16 cellular contexts compared by ENCODE assay signal in the genomic region with DNA sequence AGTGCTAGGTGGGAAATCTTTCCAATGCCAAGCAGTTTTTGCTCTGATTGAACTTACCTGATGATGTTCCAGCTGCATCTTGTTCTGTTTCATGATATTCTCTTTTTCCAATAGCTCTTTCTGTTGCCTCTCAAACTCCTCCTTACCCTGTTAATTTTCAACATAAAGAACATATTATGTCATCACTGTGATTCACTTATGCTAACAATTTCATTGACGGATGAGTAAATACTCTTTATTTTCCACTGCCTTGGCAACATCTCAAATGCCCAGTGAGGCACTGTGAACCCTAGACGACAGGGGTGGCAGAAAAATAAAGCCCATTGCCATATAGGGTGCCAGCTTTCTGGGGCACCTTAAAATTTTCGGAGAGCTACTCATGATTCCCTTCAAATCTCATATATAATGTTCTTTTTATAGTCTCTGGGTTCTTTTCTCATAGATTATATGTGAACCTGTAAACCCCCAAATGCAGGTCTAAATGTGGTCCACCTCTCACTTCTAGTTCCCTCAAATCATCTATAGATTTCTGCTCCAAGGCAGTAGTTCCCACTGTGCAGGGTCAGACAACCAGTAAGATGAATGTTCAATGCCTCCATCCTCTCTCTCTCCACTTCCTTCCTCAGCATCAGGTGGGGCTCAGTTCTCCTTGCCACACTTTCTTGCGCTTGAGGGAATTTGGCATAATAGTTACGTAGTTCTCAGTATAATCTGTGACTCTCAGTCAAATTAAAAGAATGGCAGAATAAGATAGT. TPM values are rescaled to one million over a fixed set of nuclear protein-coding genes. Genes with fewer than 3 reads are reported as not detected.
DNase-seq lines count a peak whose midpoint lies in the region; ATAC-seq and FAIRE-seq lines count a peak whose summit lies in the region.
"Had no signal": no experiment of that assay in that cellular context is flagged by ENCODE, and none has a peak within 500 bp of the region (broad histone marks: within the 10 kb centered on the region; RNA-seq: fewer than 3 reads in every experiment).

No MANE protein-coding gene starts in this region.

- no peaks in the 10 kb centered on the region for H3K9me3 Mint-ChIP-seq in activated T-helper 1 cell treated with anti-CD3 and anti-CD28 coated beads, Interleukin-12 subunit alpha, Interleukin-12 subunit beta, Interleukin-2, Interleukin-4 antibody, amounts not matched to agents 30 ng/mL and 10 ng/mL and 1 ng/mL, durations not matched to agents 14 hours and 24 hours and 36 hours
- H3K9me3 Mint-ChIP-seq in stimulated activated effector memory CD8-positive, alpha-beta T cell treated with anti-CD3 and anti-CD28 coated beads, Interleukin-12 subunit alpha, Interleukin-12 subunit beta, amount 100 ng/mL, for 72 hours, result no peaks in the 10 kb centered on the region
- H3K9me3 Mint-ChIP-seq: activated naive CD4-positive, alpha-beta T cell treated with anti-CD3 and anti-CD28 coated beads, Interleukin-2, amount 50 U/mL, for 72 hours had no signal

- no peak overlapping the region for H3K4me3 Mint-ChIP-seq in activated T-helper 1 cell treated with anti-CD3 and anti-CD28 coated beads, Interleukin-12 subunit alpha, Interleukin-12 subunit beta, Interleukin-2, Interleukin-4 antibody, amounts not matched to agents 30 ng/mL and 10 ng/mL and 1 ng/mL, durations not matched to agents 14 hours and 24 hours and 36 hours
- H3K4me3 Mint-ChIP-seq in stimulated activated effector memory CD8-positive, alpha-beta T cell treated with anti-CD3 and anti-CD28 coated beads, Interleukin-12 subunit alpha, Interleukin-12 subunit beta, amount 100 ng/mL, for 72 hours, result no peak overlapping the region

- H3K27me3 Mint-ChIP-seq in activated T-helper 1 cell treated with anti-CD3 and anti-CD28 coated beads, Interleukin-12 subunit alpha, Interleukin-12 subunit beta, Interleukin-2, Interleukin-4 antibody, amounts not matched to agents 30 ng/mL and 10 ng/mL and 1 ng/mL, durations not matched to agents 14 hours and 24 hours and 36 hours (ENCODE audit: insufficient read depth), result no peaks in the 10 kb centered on the region

- ATAC-seq in stimulated activated effector memory CD8-positive, alpha-beta T cell treated with anti-CD3 and anti-CD28 coated beads, Interleukin-12 subunit alpha, Interleukin-12 subunit beta, amount 100 ng/mL, for 72 hours, result no peak
- ATAC-seq in GM18861 (IDR thresholded peaks at IDR 0.05; ENCODE audit: unreplicated experiment), result no peak
- ATAC-seq: activated naive CD4-positive, alpha-beta T cell treated with anti-CD3 and anti-CD28 coated beads, Interleukin-2, amount 50 U/mL, for 72 hours had no signal

- peaks cover 76% of the 10 kb centered on the region for H3K36me3 Mint-ChIP-seq in activated T-helper 1 cell treated with anti-CD3 and anti-CD28 coated beads, Interleukin-12 subunit alpha, Interleukin-12 subunit beta, Interleukin-2, Interleukin-4 antibody, amounts not matched to agents 30 ng/mL and 10 ng/mL and 1 ng/mL, durations not matched to agents 14 hours and 24 hours and 36 hours (ENCODE audit: low read depth)
- peaks cover 100% of the 10 kb centered on the region for H3K36me3 Mint-ChIP-seq in stimulated activated effector memory CD8-positive, alpha-beta T cell treated with anti-CD3 and anti-CD28 coated beads, Interleukin-12 subunit alpha, Interleukin-12 subunit beta, amount 100 ng/mL, for 72 hours

- peak; percentile 97 for FAIRE-seq in islet of Langerhans (lab: Jason Lieb, UNC)
- FAIRE-seq: GM18507 had no signal

- H3K27ac Mint-ChIP-seq in activated T-helper 1 cell treated with anti-CD3 and anti-CD28 coated beads, Interleukin-12 subunit alpha, Interleukin-12 subunit beta, Interleukin-2, Interleukin-4 antibody, amounts not matched to agents 30 ng/mL and 10 ng/mL and 1 ng/mL, durations not matched to agents 14 hours and 24 hours and 36 hours, result peak overlapping the region; percentile 52
- H3K27ac Mint-ChIP-seq in stimulated activated effector memory CD8-positive, alpha-beta T cell treated with anti-CD3 and anti-CD28 coated beads, Interleukin-12 subunit alpha, Interleukin-12 subunit beta, amount 100 ng/mL, for 72 hours, result peak overlapping the region; percentile 64
- H3K27ac Mint-ChIP-seq: activated naive CD4-positive, alpha-beta T cell treated with anti-CD3 and anti-CD28 coated beads, Interleukin-2, amount 50 U/mL, for 72 hours had no signal

- DNase-seq in HCEC 1CT (peak; percentile 46), pons (ENCODE audit: low spot score) (no peak)
- no peak for DNase-seq in activated T-helper 1 cell treated with anti-CD3 and anti-CD28 coated beads, Interleukin-12 subunit alpha, Interleukin-12 subunit beta, Interleukin-2, Interleukin-4 antibody, amounts not matched to agents 30 ng/mL and 10 ng/mL and 1 ng/mL, durations not matched to agents 14 hours and 24 hours and 36 hours (ENCODE audit: low spot score)
- DNase-seq in stimulated activated effector memory CD8-positive, alpha-beta T cell treated with anti-CD3 and anti-CD28 coated beads, Interleukin-12 subunit alpha, Interleukin-12 subunit beta, amount 100 ng/mL, for 72 hours (ENCODE audit: low spot score in 2 of 2), result no peak
- no peak for DNase-seq in stimulated activated CD4-positive, alpha-beta T cell treated with anti-CD3 and anti-CD28 coated beads, Interleukin-4, amount 100 ng/mL, for 1 hour
- DNase-seq: activated CD4-positive, alpha-beta T cell treated with anti-CD3 and anti-CD28 coated beads, Interleukin-2, amount 50 U/mL, for 4 hours; DMS 273 treated with DMSO at 0.1 percent for 48 hours; effector CD4-positive, alpha-beta T cell; hypothalamus; MV-4-11; NCI-H82; T-helper 1 cell had no signal

- intact Hi-C loops in activated T-helper 1 cell treated with anti-CD3 and anti-CD28 coated beads, Interleukin-12 subunit alpha, Interleukin-12 subunit beta, Interleukin-2, Interleukin-4 antibody, amounts not matched to agents 30 ng/mL and 10 ng/mL and 1 ng/mL, durations not matched to agents 14 hours and 24 hours and 36 hours (cut with micrococcal nuclease), result no loop called here

- peaks cover 7% of the 10 kb centered on the region for H3K4me1 Mint-ChIP-seq in activated T-helper 1 cell treated with anti-CD3 and anti-CD28 coated beads, Interleukin-12 subunit alpha, Interleukin-12 subunit beta, Interleukin-2, Interleukin-4 antibody, amounts not matched to agents 30 ng/mL and 10 ng/mL and 1 ng/mL, durations not matched to agents 14 hours and 24 hours and 36 hours (ENCODE audit: low read depth)
- peaks cover 9% of the 10 kb centered on the region for H3K4me1 Mint-ChIP-seq in stimulated activated effector memory CD8-positive, alpha-beta T cell treated with anti-CD3 and anti-CD28 coated beads, Interleukin-12 subunit alpha, Interleukin-12 subunit beta, amount 100 ng/mL, for 72 hours

RNA-seq across cellular contexts. Expression of a gene that starts 44.1 kb away (rescaled TPM):
- total RNA-seq in activated T-helper 1 cell treated with anti-CD3 and anti-CD28 coated beads, Interleukin-12 subunit alpha, Interleukin-12 subunit beta, Interleukin-2, Interleukin-4 antibody, amounts not matched to agents 30 ng/mL and 10 ng/mL and 1 ng/mL, durations not matched to agents 14 hours and 24 hours and 36 hours, result 53.2 and 62.1 TPM in 2 replicates
